ENCODE assay signal across 26 cellular contexts in the genomic region with DNA sequence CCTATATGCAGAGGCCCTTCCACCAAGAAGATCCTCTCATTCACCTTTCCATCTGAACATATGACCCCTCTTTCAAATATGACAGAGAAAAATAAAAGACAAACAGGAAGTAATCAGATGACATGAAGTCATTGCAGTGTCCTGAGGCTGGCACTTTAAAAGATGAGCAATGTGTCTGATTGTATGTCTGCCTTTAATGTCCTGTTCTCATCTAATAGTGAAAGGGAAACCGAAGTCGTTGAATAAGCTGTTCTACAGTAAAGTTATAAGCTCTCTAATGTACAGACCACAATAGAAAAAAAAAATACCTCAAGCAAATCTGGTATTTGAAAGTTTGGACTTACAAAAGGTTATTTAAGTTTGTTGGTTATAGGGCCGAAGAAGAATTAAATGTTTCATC.
DNase-seq lines count a peak whose midpoint lies in the region; ATAC-seq and TF ChIP-seq lines count a peak whose summit lies in the region.
"Had no signal": no experiment of that assay in that cellular context is flagged by ENCODE, and none has a peak within 500 bp of the region (broad histone marks: within the 10 kb centered on the region; RNA-seq: fewer than 3 reads in every experiment).

No MANE protein-coding gene starts in this region.

- ATAC-seq in GM18498 (IDR thresholded peaks at IDR 0.05; ENCODE audit: unreplicated experiment) (peak; percentile 76), GM19455 (IDR thresholded peaks at IDR 0.05; ENCODE audit: unreplicated experiment) (peak; percentile 71), HG03196 (IDR thresholded peaks at IDR 0.05; ENCODE audit: unreplicated experiment) (peak; percentile 58), HG03520 (IDR thresholded peaks at IDR 0.05; ENCODE audit: unreplicated experiment) (no peak)
- ATAC-seq: K562, sciatic nerve had no signal

- no peak overlapping the region for H3K27ac ChIP-seq in ascending aorta
- H3K27ac ChIP-seq: C4-2B, upper lobe of left lung had no signal

- intact Hi-C loops in head of caudate nucleus (cut with DNase I) (no loop called here), ascending aorta (cut with DNase I) (no loop called here)

- no peaks in the 10 kb centered on the region for H3K9me3 ChIP-seq in ascending aorta
- H3K9me3 ChIP-seq: upper lobe of left lung had no signal

- no peaks in the 10 kb centered on the region for H3K27me3 ChIP-seq in ascending aorta
- H3K27me3 ChIP-seq: upper lobe of left lung had no signal

- no peaks in the 10 kb centered on the region for H3K4me1 ChIP-seq in ascending aorta
- H3K4me1 ChIP-seq: upper lobe of left lung had no signal

- TF ChIP-seq CTCF in ascending aorta (IDR thresholded peaks at IDR 0.05): no peak

- H3K36me3 ChIP-seq in ascending aorta: no peaks in the 10 kb centered on the region
- H3K36me3 ChIP-seq: upper lobe of left lung had no signal

- H3K4me3 ChIP-seq in ascending aorta: no peak overlapping the region
- H3K4me3 ChIP-seq: K562, upper lobe of left lung had no signal

- DNase-seq in OCI-M1 (lab: John Stamatoyannopoulos, UW) (peak; percentile 4), head of caudate nucleus (no peak), AG08396 (ENCODE audit: low spot score) (no peak), ascending aorta (ENCODE audit: low spot score in 2 of 2) (no peak)
- DNase-seq: ACHN; activated B cell treated with CpG ODN at 0.5 μM for 24 hours; activated CD4-positive, alpha-beta T cell treated with anti-CD3 and anti-CD28 coated beads, Interleukin-2, amount 50 U/mL, for 48 hours; activated gamma-delta T cell treated with Interleukin-2 at 50 U/mL for 16 hours; Calu3; effector CD8-positive, alpha-beta T cell; EL; foreskin melanocyte; MV-4-11; NCI-H774; posterior cingulate gyrus; SHP77; stimulated activated CD8-positive, alpha-beta memory T cell treated with anti-CD3 and anti-CD28 coated beads, Interleukin-4, amount 100 ng/mL, for 48 hours; SW 1271; upper lobe of left lung had no signal
